ENCODE assay signal across 16 cellular contexts in the genomic region with DNA sequence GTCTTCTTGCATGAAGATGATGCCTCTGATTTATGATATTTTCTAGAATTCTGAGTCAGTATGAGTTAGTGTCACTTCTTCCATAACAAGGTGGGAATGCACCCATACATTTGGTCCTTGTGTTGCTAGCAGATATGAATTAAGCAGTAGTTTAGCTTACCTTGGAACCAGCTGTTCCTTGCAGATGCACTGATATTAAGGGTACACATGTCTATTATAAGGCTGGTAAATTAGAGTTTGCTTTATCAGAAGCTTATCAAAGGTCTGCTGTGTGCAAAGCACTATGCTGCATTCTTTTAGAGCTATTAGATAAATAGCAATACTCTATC.
"Had no signal": no experiment of that assay in that cellular context is flagged by ENCODE, and none has a peak within 500 bp of the region (broad histone marks: within the 10 kb centered on the region; RNA-seq: fewer than 3 reads in every experiment).

No MANE protein-coding gene starts in this region.

- H3K4me1 ChIP-seq: testis had no signal

- H3K4me3 ChIP-seq: esophagus squamous epithelium, heart right ventricle, left ventricle myocardium inferior, testis had no signal

- H3K36me3 Mint-ChIP-seq: immature natural killer cell had no signal

- H3K27ac Mint-ChIP-seq: activated CD4-positive, alpha-beta T cell treated with anti-CD3 and anti-CD28 coated beads, Interleukin-2, amount 10 ng/mL, durations not matched to agents 7 days and 5 days; activated naive CD4-positive, alpha-beta T cell treated with anti-CD3 and anti-CD28 coated beads, Interleukin-2, amount 10 ng/mL, durations not matched to agents 7 days and 5 days had no signal

- H3K27me3 ChIP-seq: esophagus squamous epithelium, heart right ventricle, testis had no signal

- DNase-seq: activated CD4-positive, alpha-beta T cell treated with anti-CD3 and anti-CD28 coated beads, Interleukin-2, amount 10 ng/mL, durations not matched to agents 7 days and 5 days; activated naive CD4-positive, alpha-beta T cell treated with anti-CD3 and anti-CD28 coated beads, Interleukin-2, amount 10 ng/mL, durations not matched to agents 7 days and 5 days; amniotic stem cell; effector memory CD8-positive, alpha-beta T cell; esophagus squamous epithelium; immature natural killer cell; kidney glomerular epithelial cell; left ventricle myocardium inferior; mammary epithelial cell; midbrain; occipital lobe; testis had no signal

- H3K9me3 Mint-ChIP-seq: activated CD4-positive, alpha-beta T cell treated with anti-CD3 and anti-CD28 coated beads, Interleukin-2, amount 10 ng/mL, durations not matched to agents 7 days and 5 days; activated naive CD4-positive, alpha-beta T cell treated with anti-CD3 and anti-CD28 coated beads, Interleukin-2, amount 10 ng/mL, durations not matched to agents 7 days and 5 days; activated T-helper 2 cell treated with anti-CD3 and anti-CD28 coated beads, Interferon-gamma antibody, Interleukin-2, Interleukin-4, amounts not matched to agents 10 μg/mL and 5 μg/mL and 100 μg/mL, durations not matched to agents 14 hours and 24 hours and 36 hours; effector memory CD8-positive, alpha-beta T cell; immature natural killer cell; type B pancreatic cell had no signal

- H3K9me3 ChIP-seq: esophagus squamous epithelium, heart right ventricle, left ventricle myocardium inferior, testis had no signal

- ATAC-seq: effector memory CD8-positive, alpha-beta T cell; heart right ventricle had no signal

- H3K36me3 ChIP-seq: esophagus squamous epithelium, heart right ventricle, left ventricle myocardium inferior, WERI-Rb-1 had no signal

- H3K27me3 Mint-ChIP-seq: activated CD4-positive, alpha-beta T cell treated with anti-CD3 and anti-CD28 coated beads, Interleukin-2, amount 10 ng/mL, durations not matched to agents 7 days and 5 days; activated naive CD4-positive, alpha-beta T cell treated with anti-CD3 and anti-CD28 coated beads, Interleukin-2, amount 10 ng/mL, durations not matched to agents 7 days and 5 days; effector memory CD8-positive, alpha-beta T cell; type B pancreatic cell had no signal

- H3K27ac ChIP-seq: left ventricle myocardium inferior, testis, WERI-Rb-1 had no signal

- H3K4me3 Mint-ChIP-seq: activated CD4-positive, alpha-beta T cell treated with anti-CD3 and anti-CD28 coated beads, Interleukin-2, amount 10 ng/mL, durations not matched to agents 7 days and 5 days; activated naive CD4-positive, alpha-beta T cell treated with anti-CD3 and anti-CD28 coated beads, Interleukin-2, amount 10 ng/mL, durations not matched to agents 7 days and 5 days; effector memory CD8-positive, alpha-beta T cell had no signal
